Comparison of ENCODE assay signal across 1 cellular context in the genomic region with DNA sequence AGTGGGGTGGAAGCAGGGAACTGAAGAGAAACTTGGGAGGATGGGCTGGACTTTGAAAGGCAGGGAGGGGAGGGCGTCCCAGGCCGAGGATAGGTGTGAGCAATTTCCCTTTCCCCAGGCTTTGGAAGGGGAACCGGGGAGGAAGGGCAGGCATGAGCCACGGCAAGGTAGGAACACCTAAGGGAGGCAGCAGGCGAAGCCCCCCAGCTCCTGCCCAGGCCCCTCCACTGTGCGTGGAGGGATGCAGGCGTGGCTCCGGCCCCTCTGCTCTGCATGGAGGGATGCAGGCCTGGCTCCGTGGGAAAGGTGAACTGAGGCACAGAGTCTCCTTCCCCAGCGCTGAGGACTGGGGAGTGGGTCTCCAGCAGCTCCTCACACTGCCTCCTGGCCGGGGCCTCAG.
TF ChIP-seq lines count a peak whose summit lies in the region.

No MANE protein-coding gene starts in this region.

TF ChIP-seq in endothelial cell of umbilical vein, 7 proteins besides CTCF, POLR2A, EP300 and RAD21 (continued from another document):
- TF ChIP-seq POLR2AphosphoS5 (IDR thresholded peaks at IDR 0.05; ENCODE audit: insufficient read depth, low read depth, low read length), result no peak
